16 cellular contexts compared by ENCODE assay signal in genomic region chr6:55034752-55035151, GRCh38.
"Had no signal": no experiment of that assay in that cellular context is flagged by ENCODE, and none has a peak within 500 bp of the region (broad histone marks: within the 10 kb centered on the region; RNA-seq: fewer than 3 reads in every experiment).

No MANE protein-coding gene starts in this region.

- ATAC-seq: activated CD4-positive, CD25-positive, alpha-beta regulatory T cell treated with anti-CD3 and anti-CD28 coated beads, Interleukin-2, amount 50 U/mL, for 24 hours; activated CD8-positive, alpha-beta memory T cell treated with anti-CD3 and anti-CD28 coated beads, Interleukin-2, amount 10 ng/mL, durations not matched to agents 7 days and 5 days; activated T-cell treated with anti-CD3 and anti-CD28 coated beads, Interleukin-2, amount 50 U/mL, for 72 hours; stimulated activated effector memory CD8-positive, alpha-beta T cell treated with anti-CD3 and anti-CD28 coated beads, Interleukin-12 subunit alpha, Interleukin-12 subunit beta, amount 100 ng/mL, for 72 hours had no signal

- H3K27ac ChIP-seq: breast epithelium, right atrium auricular region, skin epidermis, tibial nerve had no signal

- H3K4me1 ChIP-seq: breast epithelium, right atrium auricular region, tibial nerve had no signal

- H3K4me3 ChIP-seq: breast epithelium, right atrium auricular region, skin epidermis, tibial nerve had no signal

- DNase-seq: activated CD4-positive, alpha-beta T cell treated with anti-CD3 and anti-CD28 coated beads, Interleukin-2, amount 50 U/mL, for 4 hours; activated CD8-positive, alpha-beta memory T cell treated with anti-CD3 and anti-CD28 coated beads, Interleukin-2, amount 10 ng/mL, durations not matched to agents 7 days and 5 days; activated naive CD8-positive, alpha-beta T cell treated with anti-CD3 and anti-CD28 coated beads, Interleukin-2, amount 10 ng/mL, durations not matched to agents 7 days and 5 days; activated T-cell treated with anti-CD3 and anti-CD28 coated beads, Interleukin-2, amount 50 U/mL, for 72 hours; aorta; dermis blood vessel endothelial cell; endodermal cell; erythroblast; hippocampal formation; naive B cell had no signal

- H3K36me3 ChIP-seq: breast epithelium, right atrium auricular region, tibial nerve had no signal

- H3K27me3 ChIP-seq: breast epithelium, right atrium auricular region, tibial nerve had no signal
